8 cellular contexts compared by ENCODE assay signal in the genomic region with DNA sequence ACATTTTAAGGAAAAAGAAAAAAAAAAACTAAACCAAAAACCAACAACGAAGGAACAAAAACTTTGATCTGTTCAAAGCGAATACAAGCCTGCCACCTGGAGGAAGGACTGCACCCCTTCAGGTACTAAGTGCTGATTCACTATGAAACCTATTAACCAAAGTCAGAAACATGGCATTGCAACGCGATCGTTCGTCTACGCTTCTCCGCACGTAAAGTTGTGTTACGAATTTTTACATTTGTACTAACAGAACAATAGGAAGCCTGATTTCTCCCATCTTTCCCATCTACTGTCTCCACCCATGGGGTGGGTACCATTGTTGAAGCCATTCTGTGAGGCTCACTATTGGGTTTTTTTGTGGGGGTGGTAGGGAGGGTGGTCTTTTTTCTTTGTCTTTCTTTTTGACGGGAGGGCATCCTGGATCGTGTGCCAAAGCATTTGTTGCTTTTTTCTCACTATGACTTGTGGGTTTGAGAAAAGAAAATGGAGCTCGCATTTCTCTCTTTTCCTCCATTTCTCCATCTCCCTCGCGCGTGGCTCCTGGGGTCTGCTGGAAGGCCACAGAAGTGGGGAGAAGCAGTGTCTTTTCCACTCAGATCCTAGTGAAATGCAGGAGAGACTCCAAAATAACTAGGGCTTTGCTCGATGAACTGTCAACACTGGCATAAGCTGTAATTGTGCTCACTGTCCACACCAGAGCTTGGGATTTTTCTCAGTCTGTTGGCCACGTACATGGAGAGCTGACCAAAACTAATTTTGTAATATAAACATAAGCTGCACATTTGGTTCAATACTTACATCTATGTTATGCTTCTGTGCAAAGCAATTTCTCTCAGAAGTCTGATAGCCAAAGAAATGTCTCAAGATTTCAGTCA.
DNase-seq lines count a peak whose midpoint lies in the region; ATAC-seq and TF ChIP-seq lines count a peak whose summit lies in the region.

No MANE protein-coding gene starts in this region.

- H2AFZ ChIP-seq in OCI-LY3 (ENCODE audit: low read depth, low read length) = peak overlapping the region; percentile 79

- no peaks in the 10 kb centered on the region for H4K20me1 ChIP-seq in OCI-LY3 (ENCODE audit: insufficient read depth, low read length)

- TF ChIP-seq CTCF in OCI-LY3 (IDR thresholded peaks at IDR 0.05; ENCODE audit: low read depth, low read length) (peak; percentile 93), ascending aorta (IDR thresholded peaks at IDR 0.05) (peak; percentile 53 to 84 (median 81))

- peak; percentile 93 for ATAC-seq in GM19438 (IDR thresholded peaks at IDR 0.05; ENCODE audit: low read depth, unreplicated experiment)
- ATAC-seq in HG03565 (IDR thresholded peaks at IDR 0.05; ENCODE audit: unreplicated experiment) = peak; percentile 94

- peaks cover 5% of the 10 kb centered on the region; the same call in 1 of the 2 replicates for H3K4me1 ChIP-seq in OCI-LY3 (ENCODE audit: low read length)
- no peaks in the 10 kb centered on the region for H3K4me1 ChIP-seq in ascending aorta
- H3K4me1 ChIP-seq in iPS DF 6.9 (ENCODE audit: control insufficient read depth, insufficient read depth, low read length) = no peaks in the 10 kb centered on the region

- no peaks in the 10 kb centered on the region for H3K9me3 ChIP-seq in OCI-LY3 (ENCODE audit: insufficient read depth, low read length)
- H3K9me3 ChIP-seq in ascending aorta = no peaks in the 10 kb centered on the region
- H3K9me3 ChIP-seq in iPS DF 6.9 (ENCODE audit: control insufficient read depth, insufficient read depth, low read length) = no peaks in the 10 kb centered on the region

- DNase-seq in ELF-1 (ENCODE audit: low read depth, low spot score) = peak; percentile 52
- peak in 1 of 2 donors; percentile 67 for DNase-seq in ascending aorta (ENCODE audit: low spot score in 2 of 2)
- peak; percentile 48 for DNase-seq in iPS DF 6.9 (ENCODE audit: low read depth, low spot score)
- peak; percentile 13 to 28 for DNase-seq in stimulated activated CD4-positive, alpha-beta T cell treated with anti-CD3 and anti-CD28 coated beads, Interleukin-15, amount 100 ng/mL, for 48 hours (ENCODE audit: low read depth in 2 of 2)
- no peak for DNase-seq in ecto neural progenitor cell (ENCODE audit: low spot score)

- H3K27ac ChIP-seq in OCI-LY3 (ENCODE audit: low read length) = no peak overlapping the region
- H3K27ac ChIP-seq in ascending aorta = no peak overlapping the region
- no peak overlapping the region for H3K27ac ChIP-seq in iPS DF 6.9 (ENCODE audit: low read length)

- H3K4me3 ChIP-seq in OCI-LY3 (ENCODE audit: low read length) (peak overlapping the region; percentile 73), ascending aorta (peak overlapping the region; percentile 8 to 25), iPS DF 6.9 (ENCODE audit: low read length) (no peak overlapping the region)

- H3K9ac ChIP-seq in OCI-LY3 (ENCODE audit: low read length) = no peak overlapping the region

- H3K36me3 ChIP-seq in OCI-LY3 (replicated peaks; ENCODE audit: low read depth, low read length) (no peaks in the 10 kb centered on the region), ascending aorta (no peaks in the 10 kb centered on the region), iPS DF 6.9 (ENCODE audit: control insufficient read depth, insufficient read depth, low read length) (no peaks in the 10 kb centered on the region)

- H3K4me2 ChIP-seq in OCI-LY3 (ENCODE audit: low read length) = peak overlapping the region; percentile 95

- no peaks in the 10 kb centered on the region for H3K79me2 ChIP-seq in OCI-LY3 (ENCODE audit: low read length)

- no CpG with 5 or more reads among the region's 18 CpGs for WGBS in iPS DF 6.9 (ENCODE audit: insufficient coverage, insufficient read length)

- H3K27me3 ChIP-seq in OCI-LY3 (ENCODE audit: low read depth, low read length) = peaks cover 49% of the 10 kb centered on the region
- no peaks in the 10 kb centered on the region for H3K27me3 ChIP-seq in ascending aorta
- no peaks in the 10 kb centered on the region for H3K27me3 ChIP-seq in iPS DF 6.9 (ENCODE audit: control insufficient read depth, insufficient read depth, low read length)

- intact Hi-C loops in ascending aorta (cut with DNase I) = loop anchor here (1.0 kb wide), 2 partner anchors 533 to 668 kb away; no protein-coding TSS in a partner anchor
